In genomic region chr7:21939136-21939857, GRCh38 we compare ENCODE assay signal across 8 cellular contexts. TPM values are rescaled to one million over a fixed set of nuclear protein-coding genes. Genes with fewer than 3 reads are reported as not detected.
DNase-seq lines count a peak whose midpoint lies in the region; ATAC-seq and TF ChIP-seq lines count a peak whose summit lies in the region.

No MANE protein-coding gene starts in this region.

- peak; percentile 23 to 36 for ATAC-seq in CD4-positive, CD25-positive, alpha-beta regulatory T cell (ENCODE audit: low read depth in 2 of 2)
- ATAC-seq in HG03175 (IDR thresholded peaks at IDR 0.05; ENCODE audit: unreplicated experiment) = peak; percentile 75
- peak; percentile 68 for ATAC-seq in left lung

- no peak for TF ChIP-seq CTCF in left lung (IDR thresholded peaks at IDR 0.05)
- TF ChIP-seq CTCF in suprapubic skin (IDR thresholded peaks at IDR 0.05) = no peak

- peaks cover 0 to 8% (median 0%) of the 10 kb centered on the region in 7 donors for H3K9me3 Mint-ChIP-seq in CD4-positive, CD25-positive, alpha-beta regulatory T cell
- H3K9me3 Mint-ChIP-seq in activated CD4-positive, alpha-beta memory T cell treated with anti-CD3 and anti-CD28 coated beads for 36 hours = peaks cover 2% of the 10 kb centered on the region

- H3K27me3 Mint-ChIP-seq in CD4-positive, CD25-positive, alpha-beta regulatory T cell = no peaks in the 10 kb centered on the region
- H3K27me3 Mint-ChIP-seq in activated CD4-positive, alpha-beta memory T cell treated with anti-CD3 and anti-CD28 coated beads for 36 hours = no peaks in the 10 kb centered on the region

- no peak for TF ChIP-seq POLR2A in suprapubic skin (IDR thresholded peaks at IDR 0.05)

- no peaks in the 10 kb centered on the region for H3K9me3 ChIP-seq in CD4-positive, CD25-positive, alpha-beta regulatory T cell (ENCODE audit: control insufficient read depth in 2 of 2, low read length in 2 of 2)
- H3K9me3 ChIP-seq in left lung (no peaks in the 10 kb centered on the region), suprapubic skin (no peaks in the 10 kb centered on the region)

- H3K36me3 ChIP-seq in CD4-positive, CD25-positive, alpha-beta regulatory T cell (ENCODE audit: control insufficient read depth, insufficient read depth, low read length) = no peaks in the 10 kb centered on the region
- H3K36me3 ChIP-seq in left lung (no peaks in the 10 kb centered on the region), suprapubic skin (no peaks in the 10 kb centered on the region)

- peaks cover 15% of the 10 kb centered on the region for H3K36me3 Mint-ChIP-seq in CD4-positive, CD25-positive, alpha-beta regulatory T cell
- peaks cover 28% of the 10 kb centered on the region for H3K36me3 Mint-ChIP-seq in activated CD4-positive, alpha-beta memory T cell treated with anti-CD3 and anti-CD28 coated beads for 36 hours

- peak overlapping the region in 3 of 4 donors; percentile 2 to 43 (median 36) for H3K4me3 Mint-ChIP-seq in CD4-positive, CD25-positive, alpha-beta regulatory T cell
- H3K4me3 Mint-ChIP-seq in activated CD4-positive, alpha-beta memory T cell treated with anti-CD3 and anti-CD28 coated beads for 36 hours = peak overlapping the region; percentile 23

- no peak for TF ChIP-seq EP300 in suprapubic skin (IDR thresholded peaks at IDR 0.05)

- intact Hi-C loops in activated CD4-positive, alpha-beta memory T cell treated with anti-CD3 and anti-CD28 coated beads for 36 hours (cut with micrococcal nuclease) = loop anchor here (1.0 to 5.0 kb wide), 6 partner anchors 508 to 946 kb away; no protein-coding TSS in a partner anchor
- intact Hi-C loops in left lung (cut with DNase I) = no loop called here

- WGBS in suprapubic skin = 72% methylated on average over 4 of the region's 4 CpGs

- H3K27me3 ChIP-seq in CD4-positive, CD25-positive, alpha-beta regulatory T cell (ENCODE audit: control insufficient read depth, insufficient read depth, low read length) = no peaks in the 10 kb centered on the region
- H3K27me3 ChIP-seq in left lung (no peaks in the 10 kb centered on the region), suprapubic skin (no peaks in the 10 kb centered on the region)

- CTCF ChIA-PET in activated CD4-positive, alpha-beta memory T cell treated with anti-CD3 and anti-CD28 coated beads for 36 hours (lab: Charles Lee) = interaction anchor here (0.6 to 1.4 kb wide), 2 partner anchors 11 to 542 kb away, joined by 4 read pairs; no protein-coding TSS in a partner anchor

- H3K27ac Mint-ChIP-seq in CD4-positive, CD25-positive, alpha-beta regulatory T cell = peak overlapping the region in 2 of 3 donors; percentile 62 to 68
- peak overlapping the region; percentile 85 for H3K27ac Mint-ChIP-seq in activated CD4-positive, alpha-beta memory T cell treated with anti-CD3 and anti-CD28 coated beads for 36 hours

- H3K4me1 ChIP-seq in CD4-positive, CD25-positive, alpha-beta regulatory T cell (ENCODE audit: control insufficient read depth, insufficient read depth, low read length, poor library complexity, severe bottlenecking) = peaks cover 21% of the 10 kb centered on the region
- H3K4me1 ChIP-seq in left lung (peaks cover 12 to 66% of the 10 kb centered on the region in 2 donors), suprapubic skin (peaks cover 18% of the 10 kb centered on the region)

- H3K27ac ChIP-seq in CD4-positive, CD25-positive, alpha-beta regulatory T cell (ENCODE audit: insufficient read depth, low read length, poor library complexity, severe bottlenecking) = no peak overlapping the region
- H3K27ac ChIP-seq in left lung (peak overlapping the region in 1 of 2 donors; percentile 55), suprapubic skin (no peak overlapping the region)

- no peak overlapping the region for H3K4me3 ChIP-seq in CD4-positive, CD25-positive, alpha-beta regulatory T cell (ENCODE audit: low read depth, low read length)
- H3K4me3 ChIP-seq in left lung (no peak overlapping the region), suprapubic skin (no peak overlapping the region)

- peaks cover 32 to 74% (median 52%) of the 10 kb centered on the region in 4 donors for H3K4me1 Mint-ChIP-seq in CD4-positive, CD25-positive, alpha-beta regulatory T cell
- peaks cover 59% of the 10 kb centered on the region for H3K4me1 Mint-ChIP-seq in activated CD4-positive, alpha-beta memory T cell treated with anti-CD3 and anti-CD28 coated beads for 36 hours (ENCODE audit: low read depth)

- peak in 1 of 3 donors; percentile 52 for DNase-seq in CD4-positive, CD25-positive, alpha-beta regulatory T cell
- DNase-seq in GM19240 (ENCODE audit: insufficient read length, low spot score) (peak; percentile 19), left lung (no peak), hepatic stellate cell (ENCODE audit: low spot score) (no peak), suprapubic skin (ENCODE audit: low spot score in 2 of 2) (no peak), NCI-H2227 treated with DMSO at 0.1 percent for 48 hours (lab: John Stamatoyannopoulos, UW) (no peak)
- DNase-seq in activated CD4-positive, alpha-beta memory T cell treated with anti-CD3 and anti-CD28 coated beads for 36 hours = peak; percentile 82

- POLR2A ChIA-PET in activated CD4-positive, alpha-beta memory T cell treated with anti-CD3 and anti-CD28 coated beads for 36 hours (lab: Charles Lee) = interaction anchor here (0.6 to 1.7 kb wide), 4 partner anchors 25 to 1700 kb away, joined by 3 to 7 read pairs (median 4); no protein-coding TSS in a partner anchor

RNA-seq across cellular contexts. Expression of gene CDCA7L, which starts 6.4 kb away (rescaled TPM):
- 8.3 TPM for total RNA-seq in CD4-positive, CD25-positive, alpha-beta regulatory T cell
- polyA plus RNA-seq in CD4-positive, CD25-positive, alpha-beta regulatory T cell = 10 to 100 TPM; 14.2 to 33.1 (median 24.1) TPM
- 10 to 100 TPM; 62.5 to 70.4 TPM for total RNA-seq in activated CD4-positive, alpha-beta memory T cell treated with anti-CD3 and anti-CD28 coated beads for 36 hours
- total RNA-seq in left lung (10 to 100 TPM; 27.5 to 38.2 TPM), suprapubic skin (100 to 1,000 TPM in 1 of 4 donors, 10 to 100 TPM in 3; 26.2 to 138 (median 44.0) TPM)

Comparison
In these comparisons a context has a peak if more than half of its experiments do, and no peak if none do; other contexts are left out.
1. DNase-seq: peak in GM19240 (single experiment) and activated CD4-positive, alpha-beta memory T cell treated with anti-CD3 and anti-CD28 coated beads for 36 hours (single experiment); none in left lung (0 of 2), hepatic stellate cell (single experiment), suprapubic skin (0 of 2) and NCI-H2227 treated with DMSO at 0.1 percent for 48 hours (single experiment).
2. Peak in every context shown above with its lines, with median percentiles within 50 percentile points of each other: ATAC-seq.